Comparison of ENCODE assay signal across 1 cellular context in the genomic region with DNA sequence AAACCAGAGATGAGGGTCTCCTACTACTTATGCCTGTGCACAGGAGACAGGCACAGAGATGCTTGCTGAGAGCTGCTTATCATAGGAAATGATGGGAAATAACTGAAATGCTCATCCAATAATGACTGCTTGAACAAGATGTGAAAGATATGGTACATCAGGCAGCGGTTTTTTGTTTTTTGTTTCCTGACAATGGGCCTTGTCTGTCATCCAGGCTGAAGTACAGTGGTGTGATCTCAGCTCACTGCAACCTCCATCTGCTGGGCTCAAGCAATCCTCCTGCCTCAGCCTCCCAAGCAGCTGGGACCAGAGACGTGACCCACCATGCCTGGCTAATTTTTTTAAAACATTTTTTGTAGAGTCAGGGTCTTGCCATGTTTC.
TF ChIP-seq lines count a peak whose summit lies in the region.

No MANE protein-coding gene starts in this region.

TF ChIP-seq in IMR-90, 13 proteins besides CTCF, POLR2A, EP300 and RAD21:
- TF ChIP-seq SMC3 (IDR thresholded peaks at IDR 0.05; ENCODE audit: low read depth, low read length): no peak
- no peak for TF ChIP-seq FOS (IDR thresholded peaks at IDR 0.05; ENCODE audit: low read depth, low read length)
- TF ChIP-seq CEBPB (IDR thresholded peaks at IDR 0.05; ENCODE audit: low read depth, low read length): no peak
- TF ChIP-seq BHLHE40 (IDR thresholded peaks at IDR 0.05; ENCODE audit: low read depth, low read length): no peak
- TF ChIP-seq, protein P1, sequence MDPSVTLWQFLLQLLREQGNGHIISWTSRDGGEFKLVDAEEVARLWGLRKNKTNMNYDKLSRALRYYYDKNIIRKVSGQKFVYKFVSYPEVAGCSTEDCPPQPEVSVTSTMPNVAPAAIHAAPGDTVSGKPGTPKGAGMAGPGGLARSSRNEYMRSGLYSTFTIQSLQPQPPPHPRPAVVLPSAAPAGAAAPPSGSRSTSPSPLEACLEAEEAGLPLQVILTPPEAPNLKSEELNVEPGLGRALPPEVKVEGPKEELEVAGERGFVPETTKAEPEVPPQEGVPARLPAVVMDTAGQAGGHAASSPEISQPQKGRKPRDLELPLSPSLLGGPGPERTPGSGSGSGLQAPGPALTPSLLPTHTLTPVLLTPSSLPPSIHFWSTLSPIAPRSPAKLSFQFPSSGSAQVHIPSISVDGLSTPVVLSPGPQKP (IDR thresholded peaks at IDR 0.05; ENCODE audit: borderline replicate concordance, low read depth, low read length): no peak
- TF ChIP-seq, protein P2, sequence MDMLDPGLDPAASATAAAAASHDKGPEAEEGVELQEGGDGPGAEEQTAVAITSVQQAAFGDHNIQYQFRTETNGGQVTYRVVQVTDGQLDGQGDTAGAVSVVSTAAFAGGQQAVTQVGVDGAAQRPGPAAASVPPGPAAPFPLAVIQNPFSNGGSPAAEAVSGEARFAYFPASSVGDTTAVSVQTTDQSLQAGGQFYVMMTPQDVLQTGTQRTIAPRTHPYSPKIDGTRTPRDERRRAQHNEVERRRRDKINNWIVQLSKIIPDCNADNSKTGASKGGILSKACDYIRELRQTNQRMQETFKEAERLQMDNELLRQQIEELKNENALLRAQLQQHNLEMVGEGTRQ (IDR thresholded peaks at IDR 0.05; ENCODE audit: low read depth, low read length): no peak
- TF ChIP-seq MAFK (IDR thresholded peaks at IDR 0.05; ENCODE audit: low read depth, low read length): no peak
- TF ChIP-seq RFX5 (IDR thresholded peaks at IDR 0.05; ENCODE audit: low read depth, low read length): no peak
- no peak for TF ChIP-seq CHD1 (IDR thresholded peaks at IDR 0.05; ENCODE audit: low read depth, low read length)
TF ChIP-seq in IMR-90: peak in this region for 0.
